8 cellular contexts compared by ENCODE assay signal in the genomic region with DNA sequence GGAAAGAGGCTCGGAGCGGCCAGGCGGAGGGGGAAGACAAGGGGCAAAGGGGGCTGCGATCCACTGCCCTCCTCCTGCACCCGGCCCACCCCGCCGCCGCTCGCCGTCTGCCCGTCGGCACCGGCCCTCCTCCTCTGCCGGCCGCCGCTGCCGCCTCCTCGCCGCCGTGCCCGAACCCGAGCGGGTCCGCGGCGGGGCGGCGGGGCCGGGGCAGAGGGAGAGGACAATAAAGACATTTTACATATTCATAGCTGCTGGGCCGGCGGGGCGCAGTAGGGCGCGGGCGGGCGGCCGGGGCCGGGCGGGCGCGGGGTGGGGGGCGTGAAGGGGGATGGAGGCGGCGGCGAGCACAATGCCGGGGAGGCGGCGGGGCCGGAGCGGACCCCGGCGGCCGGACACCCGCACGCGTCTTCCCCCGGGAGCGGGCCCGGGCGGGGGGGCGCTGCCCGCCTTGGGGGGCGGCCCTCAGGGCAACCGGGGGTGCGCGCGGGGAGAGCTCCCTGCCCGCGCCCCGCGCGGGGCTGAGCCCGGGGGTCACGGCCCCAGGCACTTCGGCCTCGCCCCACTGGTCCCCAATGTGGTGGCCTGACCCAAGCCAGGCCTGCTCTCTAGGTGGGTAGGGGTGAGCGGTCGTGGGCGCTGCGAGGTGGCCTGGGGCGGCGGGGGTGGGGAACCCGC. TPM values are rescaled to one million over a fixed set of nuclear protein-coding genes. Genes with fewer than 3 reads are reported as not detected.
DNase-seq lines count a peak whose midpoint lies in the region; ATAC-seq and TF ChIP-seq lines count a peak whose summit lies in the region.

No MANE protein-coding gene starts in this region.

- H3K4me3 ChIP-seq in HUES6 (ENCODE audit: low read depth, low read length) (peak overlapping the region; percentile 82), sigmoid colon (peak overlapping the region; percentile 85 to 96 (median 92))

- no peak for TF ChIP-seq CTCF in sigmoid colon (IDR thresholded peaks at IDR 0.05)

- intact Hi-C loops in left ventricle myocardium superior (cut with micrococcal nuclease) (no loop called here), sigmoid colon (cut with DNase I) (loop anchor here (2.0 to 10.0 kb wide), 5 partner anchors 221 to 716 kb away; a partner anchor contains a TSS)

- H3K27ac Mint-ChIP-seq in activated naive CD4-positive, alpha-beta T cell treated with anti-CD3 and anti-CD28 coated beads, Interleukin-2, amount 50 U/mL, for 72 hours: peak overlapping the region; percentile 94 to 98

- H3K4me1 ChIP-seq in HUES6 (ENCODE audit: control insufficient read depth, insufficient read depth, low read length) (peaks cover 32% of the 10 kb centered on the region), sigmoid colon (peaks cover 0 to 48% (median 34%) of the 10 kb centered on the region in 4 donors)

- TF ChIP-seq POLR2A in sigmoid colon (IDR thresholded peaks at IDR 0.05): no peak

- TF ChIP-seq EP300 in sigmoid colon (IDR thresholded peaks at IDR 0.05): no peak

- H3K9me3 ChIP-seq in HUES6 (ENCODE audit: control insufficient read depth, insufficient read depth, low read depth, low read length) (peaks cover 6% of the 10 kb centered on the region), sigmoid colon (no peaks in the 10 kb centered on the region)

- H3K36me3 Mint-ChIP-seq in activated naive CD4-positive, alpha-beta T cell treated with anti-CD3 and anti-CD28 coated beads, Interleukin-2, amount 50 U/mL, for 72 hours: peaks cover 6 to 11% of the 10 kb centered on the region in 2 donors

- 1% methylated on average over 83 of the region's 83 CpGs for WGBS in sigmoid colon, 2 donors

- no peaks in the 10 kb centered on the region for H3K27me3 ChIP-seq in HUES6 (ENCODE audit: control insufficient read depth, insufficient read depth, low read length)
- no peaks in the 10 kb centered on the region for H3K27me3 ChIP-seq in sigmoid colon

- H3K9ac ChIP-seq in HUES6 (ENCODE audit: low read length): peak overlapping the region; percentile 89

- peak; percentile 6 for ATAC-seq in GM21390 (IDR thresholded peaks at IDR 0.05; ENCODE audit: unreplicated experiment)
- peak; percentile 0 to 4 for ATAC-seq in activated naive CD4-positive, alpha-beta T cell treated with anti-CD3 and anti-CD28 coated beads, Interleukin-2, amount 50 U/mL, for 72 hours
- ATAC-seq in left ventricle myocardium superior: peak; percentile 10

- DNase-seq in Daoy (ENCODE audit: low read depth): peak; percentile 44
- DNase-seq in activated naive CD4-positive, alpha-beta T cell treated with anti-CD3 and anti-CD28 coated beads, Interleukin-2, amount 50 U/mL, for 72 hours (ENCODE audit: low spot score in 2 of 2): peak in 1 of 2 donors; percentile 40
- DNase-seq in left ventricle myocardium superior: no peak
- DNase-seq in sigmoid colon: no peak
- DNase-seq in NCI-H2081 treated with DMSO at 0.1 percent for 48 hours (lab: John Stamatoyannopoulos, UW): no peak
- no peak for DNase-seq in pons (ENCODE audit: low spot score)

- H3K27ac ChIP-seq in HUES6 (ENCODE audit: low read depth, low read length) (peak overlapping the region; percentile 98), sigmoid colon (peak overlapping the region; percentile 94 to 99 (median 98))

- H3K36me3 ChIP-seq in HUES6 (ENCODE audit: control insufficient read depth, insufficient read depth, low read length) (no peaks in the 10 kb centered on the region), sigmoid colon (no peaks in the 10 kb centered on the region)

- no peaks in the 10 kb centered on the region for H3K9me3 Mint-ChIP-seq in activated naive CD4-positive, alpha-beta T cell treated with anti-CD3 and anti-CD28 coated beads, Interleukin-2, amount 50 U/mL, for 72 hours

RNA-seq across cellular contexts. Expression of a gene that starts 0.6 kb away (rescaled TPM):
- 5.6 TPM in 2 replicates for total RNA-seq in Daoy (2014; rRNA removed; shearing (Covaris generic))
- total RNA-seq in activated naive CD4-positive, alpha-beta T cell treated with anti-CD3 and anti-CD28 coated beads, Interleukin-2, amount 50 U/mL, for 72 hours: 10 to 100 TPM; 32.0 to 32.1 TPM
- 5.9 TPM for total RNA-seq in left ventricle myocardium superior
- total RNA-seq in sigmoid colon: 10 to 100 TPM; 15.0 to 35.5 (median 20.3) TPM
- 1 to 10 TPM; 2.3 to 6.3 (median 3.0) TPM for polyA plus RNA-seq in sigmoid colon
